In the genomic region with DNA sequence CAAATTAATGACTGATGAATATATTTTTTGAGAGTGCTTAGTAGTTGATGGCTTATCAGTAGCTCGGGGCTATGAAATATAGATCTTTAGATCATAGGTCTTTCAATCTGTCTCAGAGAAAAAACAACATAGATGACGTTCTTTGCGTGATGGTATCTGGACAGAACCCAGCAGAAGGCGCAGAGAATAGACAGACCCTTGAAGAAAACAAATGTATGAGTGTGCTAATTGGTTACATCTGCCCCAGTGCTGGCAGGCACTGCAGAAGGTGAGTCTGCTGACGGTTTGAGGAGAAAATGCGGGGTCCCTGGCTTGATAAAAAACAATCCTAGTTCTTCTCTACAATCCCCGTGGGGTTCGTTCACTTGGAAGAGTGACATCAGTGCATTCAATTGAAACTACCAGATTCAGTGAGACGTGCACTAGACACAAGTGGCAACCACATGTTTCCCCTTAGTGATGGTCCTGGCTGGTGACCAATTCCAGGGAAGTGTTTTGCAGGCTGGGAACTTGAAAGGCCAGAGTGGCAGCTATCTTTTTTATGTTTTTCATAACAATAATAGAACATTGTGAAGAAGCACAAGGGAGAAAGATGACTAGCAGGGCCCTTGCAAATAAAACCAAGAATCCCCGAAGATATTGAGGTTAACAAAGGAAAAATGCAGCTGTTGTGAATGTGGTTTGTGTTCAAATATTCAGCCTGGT, we compare ENCODE assay signal across 19 cellular contexts.
DNase-seq lines count a peak whose midpoint lies in the region; ATAC-seq and TF ChIP-seq lines count a peak whose summit lies in the region.
"Had no signal": no experiment of that assay in that cellular context is flagged by ENCODE, and none has a peak within 500 bp of the region (broad histone marks: within the 10 kb centered on the region; RNA-seq: fewer than 3 reads in every experiment).

No MANE protein-coding gene starts in this region.

- peaks cover 12% of the 10 kb centered on the region for H3K4me1 Mint-ChIP-seq in glutamatergic neuron (ENCODE audit: low read depth, unreplicated experiment)
- no peaks in the 10 kb centered on the region for H3K4me1 Mint-ChIP-seq in stimulated activated memory B cell treated with anti-CD40 and anti-IgM and Interleukin-4, amounts not matched to agents 10 μg/mL and 1 μg/mL and 100 μg/mL, for 72 hours
- H3K4me1 Mint-ChIP-seq in stimulated activated naive B cell treated with anti-CD40 and anti-IgM and Interleukin-4, amounts not matched to agents 10 μg/mL and 1 μg/mL and 100 μg/mL, for 72 hours, result no peaks in the 10 kb centered on the region

- H3K27ac ChIP-seq in A673 (ENCODE audit: low read depth, low read length, poor library complexity, severe bottlenecking), result no peak overlapping the region
- H3K27ac ChIP-seq in SJCRH30, result no peak overlapping the region
- H3K27ac ChIP-seq: A549, coronary artery, left lung, WERI-Rb-1 had no signal

- BruUV-seq in A673 (replicated peaks; lab: Mats Ljungman, UMichigan), result no TSS peak

- intact Hi-C loops in A673 (cut with micrococcal nuclease; ENCODE audit: unreplicated experiment), result no loop called here

- TF ChIP-seq CTCF in A673 (conservative IDR thresholded peaks at IDR 0.05; ENCODE audit: low read depth, low read length) (no peak), HFF-Myc (IDR thresholded peaks at IDR 0.05; ENCODE audit: low read depth, low read length, missing control alignments) (no peak), glutamatergic neuron (IDR thresholded peaks at IDR 0.05; ENCODE audit: partially characterized antibody, unreplicated experiment) (no peak)

- DNase-seq in A673 (ENCODE audit: low spot score) (peak; percentile 2), HFF-Myc (ENCODE audit: extremely low read depth, low read depth) (peak; percentile 7), SJCRH30 (peak; percentile 3 to 16), glutamatergic neuron (peak; percentile 22), NCI-H526 treated with DMSO at 0.1 percent for 48 hours (lab: John Stamatoyannopoulos, UW) (no peak)
- DNase-seq in stimulated activated naive B cell treated with anti-CD40 and anti-IgM and Interleukin-4, amounts not matched to agents 10 μg/mL and 1 μg/mL and 100 μg/mL, for 72 hours, result no peak
- DNase-seq: activated CD8-positive, alpha-beta T cell treated with anti-CD3 and anti-CD28 coated beads, Interleukin-2, amount 10 ng/mL, durations not matched to agents 7 days and 5 days; Calu3; IMR-90; left lung; NCI-H226; PC-3; SW 1271; WERI-Rb-1 had no signal

- CTCF ChIA-PET in A673 (lab: Charles Lee), result no interaction called here

- H3K27me3 Mint-ChIP-seq in glutamatergic neuron (ENCODE audit: unreplicated experiment), result peaks cover 3% of the 10 kb centered on the region
- H3K27me3 Mint-ChIP-seq in stimulated activated memory B cell treated with anti-CD40 and anti-IgM and Interleukin-4, amounts not matched to agents 10 μg/mL and 1 μg/mL and 100 μg/mL, for 72 hours, result no peaks in the 10 kb centered on the region
- H3K27me3 Mint-ChIP-seq in stimulated activated naive B cell treated with anti-CD40 and anti-IgM and Interleukin-4, amounts not matched to agents 10 μg/mL and 1 μg/mL and 100 μg/mL, for 72 hours, result no peaks in the 10 kb centered on the region

- H3K9me3 Mint-ChIP-seq in glutamatergic neuron (ENCODE audit: unreplicated experiment), result no peaks in the 10 kb centered on the region
- H3K9me3 Mint-ChIP-seq in stimulated activated memory B cell treated with anti-CD40 and anti-IgM and Interleukin-4, amounts not matched to agents 10 μg/mL and 1 μg/mL and 100 μg/mL, for 72 hours, result no peaks in the 10 kb centered on the region
- H3K9me3 Mint-ChIP-seq in stimulated activated naive B cell treated with anti-CD40 and anti-IgM and Interleukin-4, amounts not matched to agents 10 μg/mL and 1 μg/mL and 100 μg/mL, for 72 hours, result peaks cover 0 to 2% of the 10 kb centered on the region in 2 donors
- H3K9me3 Mint-ChIP-seq: activated T-helper 2 cell treated with anti-CD3 and anti-CD28 coated beads, Interferon-gamma antibody, Interleukin-2, Interleukin-4, amounts not matched to agents 10 μg/mL and 5 μg/mL and 100 μg/mL, durations not matched to agents 14 hours and 24 hours and 36 hours had no signal

- no peaks in the 10 kb centered on the region for H3K36me3 Mint-ChIP-seq in glutamatergic neuron (ENCODE audit: unreplicated experiment)
- H3K36me3 Mint-ChIP-seq in stimulated activated memory B cell treated with anti-CD40 and anti-IgM and Interleukin-4, amounts not matched to agents 10 μg/mL and 1 μg/mL and 100 μg/mL, for 72 hours, result no peaks in the 10 kb centered on the region
- no peaks in the 10 kb centered on the region for H3K36me3 Mint-ChIP-seq in stimulated activated naive B cell treated with anti-CD40 and anti-IgM and Interleukin-4, amounts not matched to agents 10 μg/mL and 1 μg/mL and 100 μg/mL, for 72 hours

- peaks cover 14% of the 10 kb centered on the region for H3K27me3 ChIP-seq in A673 (replicated peaks; ENCODE audit: insufficient read depth, low read depth, low read length, poor library complexity)
- H3K27me3 ChIP-seq in SJCRH30, result no peaks in the 10 kb centered on the region
- H3K27me3 ChIP-seq: left lung had no signal

- no peaks in the 10 kb centered on the region for H3K36me3 ChIP-seq in A673 (ENCODE audit: insufficient read depth, low read length, poor library complexity, severe bottlenecking)
- H3K36me3 ChIP-seq in SJCRH30, result no peaks in the 10 kb centered on the region
- H3K36me3 ChIP-seq: left lung, WERI-Rb-1 had no signal

- H3K4me1 ChIP-seq in A673 (ENCODE audit: insufficient read depth, low read length, poor library complexity, severe bottlenecking) (no peaks in the 10 kb centered on the region), SJCRH30 (no peaks in the 10 kb centered on the region)
- H3K4me1 ChIP-seq: A549, left lung had no signal

- POLR2A ChIA-PET in A673 (lab: Charles Lee; ENCODE audit: low non-redundant PET), result no interaction called here

- peak overlapping the region; percentile 20 for H3K27ac Mint-ChIP-seq in glutamatergic neuron (ENCODE audit: unreplicated experiment)
- H3K27ac Mint-ChIP-seq in stimulated activated memory B cell treated with anti-CD40 and anti-IgM and Interleukin-4, amounts not matched to agents 10 μg/mL and 1 μg/mL and 100 μg/mL, for 72 hours, result no peak overlapping the region
- no peak overlapping the region for H3K27ac Mint-ChIP-seq in stimulated activated naive B cell treated with anti-CD40 and anti-IgM and Interleukin-4, amounts not matched to agents 10 μg/mL and 1 μg/mL and 100 μg/mL, for 72 hours
- H3K27ac Mint-ChIP-seq: activated CD8-positive, alpha-beta T cell treated with anti-CD3 and anti-CD28 coated beads, Interleukin-2, amount 10 ng/mL, durations not matched to agents 7 days and 5 days; activated T-helper 2 cell treated with anti-CD3 and anti-CD28 coated beads, Interferon-gamma antibody, Interleukin-2, Interleukin-4, amounts not matched to agents 10 μg/mL and 5 μg/mL and 100 μg/mL, durations not matched to agents 14 hours and 24 hours and 36 hours had no signal

- H3K4me3 ChIP-seq in A673 (ENCODE audit: low read depth, low read length, poor library complexity, severe bottlenecking), result no peak overlapping the region
- H3K4me3 ChIP-seq in HFF-Myc (replicated peaks; ENCODE audit: low read depth, low read length), result no peak overlapping the region
- no peak overlapping the region for H3K4me3 ChIP-seq in SJCRH30
- H3K4me3 ChIP-seq: A549, coronary artery, left lung had no signal

- H3K9me3 ChIP-seq in A673 (ENCODE audit: low read depth, low read length, poor library complexity, severe bottlenecking) (no peaks in the 10 kb centered on the region), SJCRH30 (replicated peaks) (no peaks in the 10 kb centered on the region)
- H3K9me3 ChIP-seq: A549, left lung had no signal

- ATAC-seq in HG02588 (IDR thresholded peaks at IDR 0.05; ENCODE audit: unreplicated experiment), result no peak
- no peak for ATAC-seq in stimulated activated memory B cell treated with anti-CD40 and anti-IgM and Interleukin-4, amounts not matched to agents 10 μg/mL and 1 μg/mL and 100 μg/mL, for 72 hours
- no peak for ATAC-seq in stimulated activated naive B cell treated with anti-CD40 and anti-IgM and Interleukin-4, amounts not matched to agents 10 μg/mL and 1 μg/mL and 100 μg/mL, for 72 hours (replicated peaks)
- ATAC-seq: A549; activated CD8-positive, alpha-beta T cell treated with anti-CD3 and anti-CD28 coated beads, Interleukin-2, amount 10 ng/mL, durations not matched to agents 7 days and 5 days; left lung; PC-3 had no signal

- no peak overlapping the region for H3K4me3 Mint-ChIP-seq in glutamatergic neuron (ENCODE audit: unreplicated experiment)
- no peak overlapping the region for H3K4me3 Mint-ChIP-seq in stimulated activated memory B cell treated with anti-CD40 and anti-IgM and Interleukin-4, amounts not matched to agents 10 μg/mL and 1 μg/mL and 100 μg/mL, for 72 hours
- no peak overlapping the region for H3K4me3 Mint-ChIP-seq in stimulated activated naive B cell treated with anti-CD40 and anti-IgM and Interleukin-4, amounts not matched to agents 10 μg/mL and 1 μg/mL and 100 μg/mL, for 72 hours
- H3K4me3 Mint-ChIP-seq: activated CD8-positive, alpha-beta T cell treated with anti-CD3 and anti-CD28 coated beads, Interleukin-2, amount 10 ng/mL, durations not matched to agents 7 days and 5 days had no signal

Comparison
In these comparisons a context has a peak if more than half of its experiments do, and no peak if none do; other contexts are left out.
1. DNase-seq: peak in A673 (single experiment), HFF-Myc (single experiment), SJCRH30 (2 of 2) and glutamatergic neuron (single experiment); none in stimulated activated naive B cell treated with anti-CD40 and anti-IgM and Interleukin-4, amounts not matched to agents 10 μg/mL and 1 μg/mL and 100 μg/mL, for 72 hours (single experiment) and NCI-H526 treated with DMSO at 0.1 percent for 48 hours (single experiment).